Comparison of ENCODE assay signal across 8 cellular contexts in the genomic region with DNA sequence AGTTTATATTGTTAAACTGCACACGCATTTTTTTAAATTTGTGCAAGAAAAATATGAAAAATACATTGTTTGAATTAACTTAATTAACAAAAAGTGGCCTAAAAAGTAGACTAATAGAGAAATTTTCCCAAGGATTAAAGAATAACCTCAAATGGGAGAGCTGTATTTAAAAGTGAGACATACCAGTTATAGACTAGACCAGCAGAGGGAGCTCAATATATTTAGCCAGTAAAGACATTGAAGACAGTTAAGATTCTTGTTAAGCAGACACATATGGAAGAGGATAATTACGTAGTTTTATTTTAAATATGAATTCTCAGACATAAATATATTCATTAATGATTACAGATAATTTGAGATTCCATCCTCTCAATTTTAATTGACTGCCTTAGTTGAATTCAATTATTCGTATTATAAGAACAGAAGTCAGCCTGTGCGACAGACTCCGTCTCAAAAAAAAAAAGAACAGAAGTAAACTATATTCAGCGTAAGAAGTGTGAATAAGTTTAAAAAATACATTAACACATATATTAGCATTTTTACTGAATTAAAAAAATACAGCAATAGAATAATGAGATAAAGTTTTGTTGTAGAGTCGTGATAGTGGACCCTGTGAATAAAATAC.
A peak's percentile ranks its signal among the peaks of the same experiment; 100 is the strongest.
DNase-seq lines count a peak whose midpoint lies in the region; ATAC-seq and TF ChIP-seq lines count a peak whose summit lies in the region.

No MANE protein-coding gene starts in this region.

- no peak overlapping the region for H3K27ac Mint-ChIP-seq in activated T-cell treated with anti-CD3 and anti-CD28 coated beads, Interleukin-2, amount 50 U/mL, for 72 hours

- ATAC-seq in heart left ventricle = no peak
- ATAC-seq in Right ventricle myocardium inferior = no peak
- ATAC-seq in HG02623 (IDR thresholded peaks at IDR 0.05; ENCODE audit: unreplicated experiment) = peak; percentile 75
- ATAC-seq in upper lobe of right lung = peak; percentile 67
- no peak for ATAC-seq in activated T-cell treated with anti-CD3 and anti-CD28 coated beads, Interleukin-2, amount 50 U/mL, for 72 hours (replicated peaks in 1 of 2)

- H3K9me3 Mint-ChIP-seq in activated T-cell treated with anti-CD3 and anti-CD28 coated beads, Interleukin-2, amount 50 U/mL, for 72 hours = no peaks in the 10 kb centered on the region

- WGBS in heart left ventricle, 4 donors = 41 to 64% (median 50%) methylated on average over 7 of the region's 7 CpGs

- DNase-seq in heart left ventricle (no peak), Right ventricle myocardium inferior (ENCODE audit: missing footprints) (no peak), NCI-H1092 (lab: John Stamatoyannopoulos, UW) (peak; percentile 44), SW480 (ENCODE audit: low spot score) (peak; percentile 58), glomerular visceral epithelial cell (ENCODE audit: extremely low spot score) (peak; percentile 60), upper lobe of right lung (no peak)
- DNase-seq in activated T-cell treated with anti-CD3 and anti-CD28 coated beads, Interleukin-2, amount 50 U/mL, for 72 hours = no peak

- intact Hi-C loops in heart left ventricle (cut with DNase I) (loop anchor here in 7 of 10 donors (2.0 to 10.0 kb wide), 5 partner anchors 491 to 777 kb away; no protein-coding TSS in a partner anchor), Right ventricle myocardium inferior (cut with DNase I) (no loop called here), upper lobe of right lung (cut with DNase I) (no loop called here)

- H3K4me3 ChIP-seq in heart left ventricle (no peak overlapping the region), upper lobe of right lung (no peak overlapping the region)

- H3K36me3 Mint-ChIP-seq in activated T-cell treated with anti-CD3 and anti-CD28 coated beads, Interleukin-2, amount 50 U/mL, for 72 hours (ENCODE audit: insufficient read depth in 2 of 2) = no peaks in the 10 kb centered on the region

- H3K27ac ChIP-seq in heart left ventricle (no peak overlapping the region), upper lobe of right lung (no peak overlapping the region)

- H3K4me3 Mint-ChIP-seq in activated T-cell treated with anti-CD3 and anti-CD28 coated beads, Interleukin-2, amount 50 U/mL, for 72 hours = no peak overlapping the region

- no peaks in the 10 kb centered on the region for H3K27me3 Mint-ChIP-seq in activated T-cell treated with anti-CD3 and anti-CD28 coated beads, Interleukin-2, amount 50 U/mL, for 72 hours (ENCODE audit: low read depth)

- TF ChIP-seq CTCF in heart left ventricle (IDR thresholded peaks at IDR 0.05) = peak; percentile 20 to 71 (median 50)
- TF ChIP-seq CTCF in upper lobe of right lung (IDR thresholded peaks at IDR 0.05) = peak; percentile 67

- H3K4me1 Mint-ChIP-seq in activated T-cell treated with anti-CD3 and anti-CD28 coated beads, Interleukin-2, amount 50 U/mL, for 72 hours (ENCODE audit: low read depth) = no peaks in the 10 kb centered on the region

- no peak for TF ChIP-seq POLR2A in heart left ventricle (IDR thresholded peaks at IDR 0.05)

- H3K27me3 ChIP-seq in heart left ventricle (no peaks in the 10 kb centered on the region), upper lobe of right lung (no peaks in the 10 kb centered on the region)

- H3K36me3 ChIP-seq in heart left ventricle (no peaks in the 10 kb centered on the region), upper lobe of right lung (no peaks in the 10 kb centered on the region)

- no peaks in the 10 kb centered on the region for H3K4me1 ChIP-seq in heart left ventricle
- H3K4me1 ChIP-seq in upper lobe of right lung = no peaks in the 10 kb centered on the region

- H3K9me3 ChIP-seq in heart left ventricle = no peaks in the 10 kb centered on the region
- H3K9me3 ChIP-seq in upper lobe of right lung = no peaks in the 10 kb centered on the region

Comparison
In these comparisons a context has a peak if more than half of its experiments do, and no peak if none do; other contexts are left out.
1. intact Hi-C loops: an anchor here in heart left ventricle (2.0 to 10.0 kb wide); none called in Right ventricle myocardium inferior and upper lobe of right lung.
2. ATAC-seq: peak in HG02623 (single experiment) and upper lobe of right lung (single experiment); none in heart left ventricle (0 of 4), Right ventricle myocardium inferior (single experiment) and activated T-cell treated with anti-CD3 and anti-CD28 coated beads, Interleukin-2, amount 50 U/mL, for 72 hours (0 of 2).
3. DNase-seq: peak in NCI-H1092 (single experiment), SW480 (single experiment) and glomerular visceral epithelial cell (single experiment); none in heart left ventricle (0 of 5), Right ventricle myocardium inferior (single experiment), upper lobe of right lung (single experiment) and activated T-cell treated with anti-CD3 and anti-CD28 coated beads, Interleukin-2, amount 50 U/mL, for 72 hours (0 of 2).